Comparison of ENCODE assay signal across 8 cellular contexts in genomic region chr1:151189638-151190445, GRCh38. TPM values are rescaled to one million over a fixed set of nuclear protein-coding genes. Genes with fewer than 3 reads are reported as not detected.
A peak's percentile ranks its signal among the peaks of the same experiment; 100 is the strongest.
DNase-seq lines count a peak whose midpoint lies in the region; ATAC-seq and TF ChIP-seq lines count a peak whose summit lies in the region.

TSS of gene VPS72 (minus strand) at chr1:151190197. CDS start at chr1:151190121, 76 bp downstream.

- ATAC-seq in CD8-positive, alpha-beta T cell, result peak; percentile 91
- ATAC-seq in GM19467 (IDR thresholded peaks at IDR 0.05; ENCODE audit: unreplicated experiment), result peak; percentile 78

- peak; percentile 58 to 89 (median 81) for DNase-seq in CD8-positive, alpha-beta T cell
- DNase-seq in HT-29 (ENCODE audit: low spot score) (peak; percentile 90), lung microvascular endothelial cell (ENCODE audit: low read depth in 2 of 2) (peak; percentile 92)
- DNase-seq in NK-92 treated with Interleukin-12 subunit alpha and Interleukin-12 subunit beta, amount 100 ng/mL, for 24 hours (lab: John Stamatoyannopoulos, UW), result peak; percentile 75
- DNase-seq in activated CD8-positive, alpha-beta memory T cell treated with anti-CD3 and anti-CD28 coated beads for 1 hour (ENCODE audit: extremely low read depth in 1 of 2, low read depth in 1 of 2), result peak; percentile 58 to 74
- peak; percentile 81 for DNase-seq in effector CD4-positive, alpha-beta T cell
- DNase-seq in stimulated activated CD4-positive, alpha-beta T cell treated with anti-CD3 and anti-CD28 coated beads, TNF-alpha, amount 100 ng/mL, for 48 hours (ENCODE audit: low read depth in 3 of 3), result peak; percentile 71 to 81 (median 73)

- peaks cover 18% of the 10 kb centered on the region for H3K4me1 ChIP-seq in CD8-positive, alpha-beta T cell (ENCODE audit: insufficient read depth, low read length)

- intact Hi-C loops in CD8-positive, alpha-beta T cell (cut with DNase I, micrococcal nuclease), result loop anchor here (1.0 to 5.0 kb wide), 6 partner anchors 8 to 212 kb away; partner anchors contain the start of genes PIP5K1A (in 2 of the 2), LYSMD1 (in 1 of the 2), PSMB4 (in 1 of the 2) and PSMD4 (in 1 of the 2)

- peak within 1 kb of the TSS; percentile 99 for H3K27ac Mint-ChIP-seq in CD8-positive, alpha-beta T cell

- H3K4me1 Mint-ChIP-seq in CD8-positive, alpha-beta T cell (ENCODE audit: low read depth), result peaks cover 37% of the 10 kb centered on the region

- H3K36me3 ChIP-seq in CD8-positive, alpha-beta T cell (ENCODE audit: insufficient read depth, low read length), result peaks cover 5% of the 10 kb centered on the region

- H3K36me3 Mint-ChIP-seq in CD8-positive, alpha-beta T cell, result peaks cover 28% of the 10 kb centered on the region

- no peaks in the 10 kb centered on the region for H3K9me3 Mint-ChIP-seq in CD8-positive, alpha-beta T cell

- TF ChIP-seq CTCF in CD8-positive, alpha-beta T cell (IDR thresholded peaks at IDR 0.05), result no peak

- CTCF ChIA-PET in CD8-positive, alpha-beta T cell (lab: Charles Lee), result interaction anchor here (0.6 to 2.3 kb wide), 9 partner anchors 9 to 90 kb away, joined by 3 to 9 read pairs (median 4); partner anchors contain the start of genes PIP5K1A, TMOD4 and TNFAIP8L2

- H3K4me3 Mint-ChIP-seq in CD8-positive, alpha-beta T cell, result peak within 1 kb of the TSS; percentile 100

- H3K27ac ChIP-seq in CD8-positive, alpha-beta T cell (ENCODE audit: low read depth, low read length), result peak within 1 kb of the TSS; percentile 69

- H3K27me3 ChIP-seq in CD8-positive, alpha-beta T cell (ENCODE audit: insufficient read depth, low read length), result no peaks in the 10 kb centered on the region

- H3K9me3 ChIP-seq in CD8-positive, alpha-beta T cell (ENCODE audit: low read length), result no peaks in the 10 kb centered on the region

- POLR2A ChIA-PET in CD8-positive, alpha-beta T cell (lab: Charles Lee), result interaction anchor here (0.6 to 1.8 kb wide), 12 partner anchors 10 to 91 kb away, joined by 3 to 15 read pairs (median 5); partner anchors contain the start of genes LYSMD1, PIP5K1A, SCNM1 and TNFAIP8L2

- peak within 1 kb of the TSS; percentile 78 for H3K4me3 ChIP-seq in CD8-positive, alpha-beta T cell (ENCODE audit: low read depth, low read length)

- no peaks in the 10 kb centered on the region for H3K27me3 Mint-ChIP-seq in CD8-positive, alpha-beta T cell (ENCODE audit: low read depth)

RNA-seq across cellular contexts. Expression of gene VPS72, which starts in this region (rescaled TPM):
- total RNA-seq in CD8-positive, alpha-beta T cell, result 10 to 100 TPM in 1 of 2 experiments, 1 to 10 TPM in 1; 7.0 to 12.1 TPM
- total RNA-seq in HT-29 (2014; rRNA removed; shearing (Covaris generic)), result 48.9 and 49.1 TPM in 2 replicates
- total RNA-seq in lung microvascular endothelial cell, result 33.6 and 40.5 TPM in 2 replicates

Comparison
In these comparisons a context has a peak if more than half of its experiments do, and no peak if none do; other contexts are left out.
1. Peak in every context shown above with its lines: DNase-seq, ATAC-seq, H3K4me3 ChIP-seq and H3K27ac ChIP-seq.